8 cellular contexts compared by ENCODE assay signal in the genomic region with DNA sequence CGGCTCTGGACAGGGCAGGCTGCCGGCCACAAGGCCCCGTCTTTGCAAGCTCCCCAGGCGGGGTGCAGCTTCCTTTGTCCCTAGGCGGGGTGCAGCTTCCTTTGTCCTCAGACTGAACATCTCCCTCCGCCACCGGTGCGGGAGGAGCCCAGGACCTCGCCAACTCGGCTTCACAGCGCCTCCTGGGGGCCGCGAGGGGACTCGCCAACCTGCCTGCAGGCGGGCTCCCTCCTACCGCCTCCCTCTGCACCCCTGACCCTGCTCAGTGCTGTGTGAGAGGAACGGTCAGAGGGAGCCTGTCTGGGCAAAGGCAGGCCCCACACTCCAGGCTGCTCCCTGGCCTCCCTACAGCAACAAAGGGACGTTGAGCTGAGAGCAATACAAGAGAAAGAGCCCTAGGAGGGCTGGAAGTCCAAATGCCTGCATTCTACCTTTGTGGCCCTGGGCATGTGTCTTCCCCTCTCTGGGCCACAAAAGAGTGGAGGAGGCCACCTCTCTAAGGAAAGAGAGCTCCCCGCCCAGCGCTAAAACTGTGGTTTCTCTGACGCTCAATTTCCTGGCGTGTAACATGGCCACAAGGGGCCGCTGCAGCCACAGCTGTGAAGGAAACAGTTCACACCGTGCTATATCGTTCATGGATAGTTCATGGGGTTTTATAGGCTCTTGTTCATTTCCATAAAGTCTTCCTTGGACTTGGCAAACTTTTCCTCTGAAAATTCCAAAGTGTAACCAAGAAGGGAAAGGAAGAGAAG. TPM values are rescaled to one million over a fixed set of nuclear protein-coding genes. Genes with fewer than 3 reads are reported as not detected.
DNase-seq lines count a peak whose midpoint lies in the region; ATAC-seq and TF ChIP-seq lines count a peak whose summit lies in the region.

No MANE protein-coding gene starts in this region.

- no peak for TF ChIP-seq EP300 in transverse colon (IDR thresholded peaks at IDR 0.05; ENCODE audit: low read depth)

- intact Hi-C loops in adrenal gland (cut with DNase I) = loop anchor here in 1 of 2 donors (2.0 to 5.0 kb wide), 2 partner anchors 100 to 637 kb away; no protein-coding TSS in a partner anchor
- intact Hi-C loops in left cardiac atrium (cut with DNase I) = loop anchor here (2.0 to 10.0 kb wide), 3 partner anchors 100 to 638 kb away; no protein-coding TSS in a partner anchor
- intact Hi-C loops in posterior cingulate gyrus (cut with DNase I) = loop anchor here (1.0 kb wide), 3 partner anchors 99 to 640 kb away; no protein-coding TSS in a partner anchor
- intact Hi-C loops in transverse colon (cut with DNase I; ENCODE audit: low total_unique reads) = loop anchor here (5.0 kb wide), 2 partner anchors 98 to 113 kb away; no protein-coding TSS in a partner anchor

- ATAC-seq in left cardiac atrium = peak; percentile 87 to 89

- TF ChIP-seq POLR2A in adrenal gland (IDR thresholded peaks at IDR 0.05) = no peak
- TF ChIP-seq POLR2A in transverse colon (IDR thresholded peaks at IDR 0.05) = peak; percentile 16

- H3K36me3 ChIP-seq in adrenal gland (replicated peaks in 1 of 2) (no peaks in the 10 kb centered on the region), transverse colon (no peaks in the 10 kb centered on the region)

- peak; percentile 88 for DNase-seq in AG08396 (ENCODE audit: low spot score)
- DNase-seq in GM19240 (ENCODE audit: insufficient read length, low spot score) = peak; percentile 71
- peak; percentile 37 for DNase-seq in NCI-H1105 (lab: John Stamatoyannopoulos, UW)
- peak; percentile 65 to 82 (median 74) for DNase-seq in T-helper 1 cell
- peak; percentile 79 to 93 (median 84) for DNase-seq in adrenal gland
- peak; percentile 84 for DNase-seq in left cardiac atrium
- DNase-seq in posterior cingulate gyrus = peak; percentile 59 to 95 (median 80)
- DNase-seq in transverse colon = peak; percentile 92

- H3K9me3 ChIP-seq in adrenal gland (replicated peaks in 1 of 3) (no peaks in the 10 kb centered on the region), transverse colon (no peaks in the 10 kb centered on the region)

- H3K4me3 ChIP-seq in adrenal gland (peak overlapping the region in 1 of 4 donors; percentile 26), transverse colon (peak overlapping the region in 3 of 4 donors; percentile 12 to 37 (median 21))

- H3K27me3 ChIP-seq in adrenal gland (no peaks in the 10 kb centered on the region), transverse colon (no peaks in the 10 kb centered on the region)

- TF ChIP-seq CTCF in adrenal gland (IDR thresholded peaks at IDR 0.05) (peak; percentile 61 to 96 (median 84)), transverse colon (IDR thresholded peaks at IDR 0.05) (peak; percentile 73 to 98 (median 90))

- H3K27ac ChIP-seq in adrenal gland = peak overlapping the region in 3 of 5 donors; percentile 37 to 72 (median 57)
- H3K27ac ChIP-seq in transverse colon = peak overlapping the region; percentile 80 to 88 (median 84)

- H3K4me1 ChIP-seq in adrenal gland (replicated peaks in 1 of 2) = peaks cover 15 to 19% of the 10 kb centered on the region in 2 donors
- H3K4me1 ChIP-seq in transverse colon = peaks cover 6 to 48% (median 35%) of the 10 kb centered on the region in 4 donors

- in situ Hi-C loops in transverse colon (cut with MboI; ENCODE audit: low pct_ligation_motif_present in 1 of 4, low pct_unique_long_range_greater_than_20kb in 1 of 4, low sequenced_read_pairs in 3 of 4) = loop anchor here in 3 of 4 donors (5.0 to 25.0 kb wide), 4 partner anchors 116 to 644 kb away; no protein-coding TSS in a partner anchor

- 0 to 2% (median 1%) methylated on average over 9 to 25 of the region's 25 CpGs for WGBS in adrenal gland, 4 donors
- WGBS in transverse colon (ENCODE audit: low coverage in 1 of 2), 2 donors = 0 to 2% methylated on average over 5 to 20 of the region's 25 CpGs

RNA-seq across cellular contexts. Expression of gene KRT19, which starts 20.9 kb away (rescaled TPM):
- total RNA-seq in adrenal gland = 10 to 100 TPM in 3 of 8 donors, 1 to 10 TPM in 5; 1.1 to 30.1 (median 6.6) TPM
- 10 to 100 TPM in 2 of 3 donors, 1 to 10 TPM in 1; 3.2 to 49.1 (median 26.1) TPM for polyA plus RNA-seq in adrenal gland
- 10 to 100 TPM; 13.7 to 21.0 TPM for total RNA-seq in left cardiac atrium
- total RNA-seq in transverse colon = 1,000 to 10,000 TPM in 3 of 4 donors, 100 to 1,000 TPM in 1; 788 to 3,666 (median 2,734) TPM

RNA-seq across cellular contexts. Expression of gene KRT9, which starts 22.8 kb away (rescaled TPM):
- total RNA-seq in adrenal gland (under 1 TPM in 2 of 8 donors, not detected in 6; 0.14 to 0.32 TPM), left cardiac atrium (not detected), transverse colon (not detected)
- polyA plus RNA-seq in adrenal gland = 1 to 10 TPM in 1 of 3 donors, under 1 TPM in 1, not detected in 1; 0.61 to 2.1 TPM

RNA-seq across cellular contexts. Expression of gene KRT15, which starts 30.3 kb away (rescaled TPM):
- total RNA-seq in adrenal gland = under 1 TPM in 2 of 8 donors, not detected in 6; 0.18 to 0.25 TPM
- under 1 TPM in 2 of 3 donors, not detected in 1; 0.64 to 0.88 TPM for polyA plus RNA-seq in adrenal gland
- under 1 TPM; 0.24 to 0.37 TPM for total RNA-seq in left cardiac atrium
- total RNA-seq in transverse colon = 10 to 100 TPM in 1 of 4 donors, 1 to 10 TPM in 2, under 1 TPM in 1; 0.80 to 17.6 (median 7.4) TPM

RNA-seq across cellular contexts. Expression of gene KRT14, which starts 37.7 kb away (rescaled TPM):
- total RNA-seq in adrenal gland (under 1 TPM in 1 of 8 donors, not detected in 7; 0.35 TPM), left cardiac atrium (under 1 TPM; 0.41 to 0.58 TPM), transverse colon (under 1 TPM in 2 of 4 donors, not detected in 2; 0.32 to 0.68 TPM)
- 1 to 10 TPM in 1 of 3 donors, not detected in 2; 1.2 TPM for polyA plus RNA-seq in adrenal gland

RNA-seq across cellular contexts. Expression of gene KRT13, which starts 43.6 kb away (rescaled TPM):
- total RNA-seq in adrenal gland = 1 to 10 TPM in 1 of 8 donors, under 1 TPM in 2, not detected in 5; 0.54 to 3.5 (median 0.83) TPM
- 10 to 100 TPM in 2 of 3 donors, not detected in 1; 18.6 to 20.0 TPM for polyA plus RNA-seq in adrenal gland
- not detected for total RNA-seq in left cardiac atrium
- total RNA-seq in transverse colon = under 1 TPM in 1 of 4 donors, not detected in 3; 0.27 TPM

Comparison
In these comparisons a context has a peak if more than half of its experiments do, and no peak if none do; other contexts are left out.
1. DNase-seq: peak in every context shown above with its lines; median percentile 92 in transverse colon; 88 in AG08396; 84 in adrenal gland; 84 in left cardiac atrium; 80 in posterior cingulate gyrus; 74 in T-helper 1 cell; 71 in GM19240; 37 in NCI-H1105.
2. RNA of gene KRT19, which starts 20.9 kb away (total RNA-seq): 788 to 3,666 TPM in transverse colon; 13.7 to 21.0 TPM in left cardiac atrium and 1.1 to 30.1 TPM in adrenal gland; every median in the first group is over 10 times any median in the second.